ENCODE assay signal across 14 cellular contexts in genomic region chr12:79548525-79548924, GRCh38.
DNase-seq lines count a peak whose midpoint lies in the region; ATAC-seq and TF ChIP-seq lines count a peak whose summit lies in the region.
"Had no signal": no experiment of that assay in that cellular context is flagged by ENCODE, and none has a peak within 500 bp of the region (broad histone marks: within the 10 kb centered on the region; RNA-seq: fewer than 3 reads in every experiment).

No MANE protein-coding gene starts in this region.

- H3K27me3 Mint-ChIP-seq in CD8-positive, alpha-beta memory T cell, result peaks cover 0 to 3% of the 10 kb centered on the region in 2 donors

- BruUV-seq in Panc1 (replicated peaks; lab: Mats Ljungman, UMichigan), result no TSS peak

- no peak for ATAC-seq in Panc1
- ATAC-seq: activated CD8-positive, alpha-beta T cell treated with anti-CD3 and anti-CD28 coated beads, Interleukin-2, amount 10 ng/mL, durations not matched to agents 7 days and 5 days had no signal

- no peaks in the 10 kb centered on the region for H3K79me2 ChIP-seq in osteoblast (ENCODE audit: insufficient read depth, low read length)

- POLR2A ChIA-PET in Panc1 (lab: Charles Lee), result no interaction called here
- POLR2A ChIA-PET in CD8-positive, alpha-beta memory T cell (lab: Charles Lee), result no interaction called here

- intact Hi-C loops in Panc1 (cut with micrococcal nuclease; ENCODE audit: unreplicated experiment), result loop anchor here (5.0 kb wide), 1 partner anchor 126 kb away; no protein-coding TSS in a partner anchor

- H3K4me2 ChIP-seq in osteoblast (ENCODE audit: insufficient read depth, low read length), result no peak overlapping the region

- no peak overlapping the region for H3K27ac Mint-ChIP-seq in CD8-positive, alpha-beta memory T cell
- H3K27ac Mint-ChIP-seq: activated CD8-positive, alpha-beta T cell treated with anti-CD3 and anti-CD28 coated beads, Interleukin-2, amount 10 ng/mL, durations not matched to agents 7 days and 5 days had no signal

- H3K9me3 Mint-ChIP-seq in CD8-positive, alpha-beta memory T cell, result no peaks in the 10 kb centered on the region

- peaks cover 37% of the 10 kb centered on the region for H3K4me1 ChIP-seq in Panc1 (ENCODE audit: control insufficient read depth, insufficient read depth, low read length)
- H3K4me1 ChIP-seq in osteoblast (ENCODE audit: insufficient read depth, low read length), result peaks cover 61% of the 10 kb centered on the region
- no peaks in the 10 kb centered on the region for H3K4me1 ChIP-seq in CD8-positive, alpha-beta memory T cell (ENCODE audit: insufficient read depth, low read length)

- H2AFZ ChIP-seq in osteoblast (ENCODE audit: low read length), result no peak overlapping the region

- CTCF ChIA-PET in Panc1 (lab: Charles Lee), result no interaction called here
- CTCF ChIA-PET in CD8-positive, alpha-beta memory T cell (lab: Charles Lee), result no interaction called here

- no peaks in the 10 kb centered on the region for H3K36me3 Mint-ChIP-seq in CD8-positive, alpha-beta memory T cell

- H3K36me3 ChIP-seq in Panc1 (ENCODE audit: control insufficient read depth, insufficient read depth, low read length) (no peaks in the 10 kb centered on the region), osteoblast (ENCODE audit: insufficient read depth, low read length) (peaks cover 16% of the 10 kb centered on the region)
- H3K36me3 ChIP-seq in CD8-positive, alpha-beta memory T cell (ENCODE audit: insufficient read depth, low read length), result no peaks in the 10 kb centered on the region
- H3K36me3 ChIP-seq: vagina had no signal

- H3K9me3 ChIP-seq in Panc1 (ENCODE audit: control insufficient read depth, insufficient read depth, low read depth, low read length) (no peaks in the 10 kb centered on the region; the same call in 1 of the 2 replicates), osteoblast (ENCODE audit: low read depth, low read length) (no peaks in the 10 kb centered on the region)
- no peaks in the 10 kb centered on the region for H3K9me3 ChIP-seq in CD8-positive, alpha-beta memory T cell (ENCODE audit: low read length)
- H3K9me3 ChIP-seq: vagina had no signal

- H3K4me3 Mint-ChIP-seq in CD8-positive, alpha-beta memory T cell, result no peak overlapping the region
- H3K4me3 Mint-ChIP-seq: activated CD8-positive, alpha-beta T cell treated with anti-CD3 and anti-CD28 coated beads, Interleukin-2, amount 10 ng/mL, durations not matched to agents 7 days and 5 days had no signal

- in situ Hi-C loops in Panc1 (cut with HindIII; ENCODE audit: low pct_unique_long_range_greater_than_20kb, low sequenced_read_pairs), result no loop called here

- H3K4me1 Mint-ChIP-seq in CD8-positive, alpha-beta memory T cell, result no peaks in the 10 kb centered on the region

- H3K4me3 ChIP-seq in Panc1 (ENCODE audit: low read depth in 2 of 2, low read length in 2 of 2), result no peak overlapping the region
- no peak overlapping the region for H3K4me3 ChIP-seq in osteoblast (ENCODE audit: insufficient read depth, low read length)
- H3K4me3 ChIP-seq in CD8-positive, alpha-beta memory T cell (ENCODE audit: low read length), result no peak overlapping the region
- H3K4me3 ChIP-seq: vagina had no signal

- TF ChIP-seq CTCF in 22Rv1 (IDR thresholded peaks at IDR 0.05) (no peak), Panc1 (IDR thresholded peaks at IDR 0.05) (no peak), osteoblast (IDR thresholded peaks at IDR 0.05; ENCODE audit: extremely low read depth, low read depth, low read length) (no peak)

- H3K27ac ChIP-seq in 22Rv1 (peak overlapping the region; percentile 73), Panc1 (ENCODE audit: low read length) (peak overlapping the region; percentile 88), epithelial cell of prostate (peak overlapping the region; percentile 93), osteoblast (ENCODE audit: low read depth, low read length) (peak overlapping the region; percentile 83)
- no peak overlapping the region for H3K27ac ChIP-seq in CD8-positive, alpha-beta memory T cell (ENCODE audit: low read depth, low read length)
- H3K27ac ChIP-seq: vagina had no signal

- no peaks in the 10 kb centered on the region for H3K27me3 ChIP-seq in Panc1 (ENCODE audit: control insufficient read depth, insufficient read depth, low read length)
- no peaks in the 10 kb centered on the region for H3K27me3 ChIP-seq in osteoblast (ENCODE audit: insufficient read depth, low read length)
- no peaks in the 10 kb centered on the region for H3K27me3 ChIP-seq in CD8-positive, alpha-beta memory T cell (ENCODE audit: insufficient read depth, low read length, poor library complexity, severe bottlenecking)
- H3K27me3 ChIP-seq: vagina had no signal

- no peaks in the 10 kb centered on the region for H4K20me1 ChIP-seq in osteoblast (ENCODE audit: insufficient read depth, low read length)

- no peak for DNase-seq in Panc1 (ENCODE audit: low read depth, low spot score)
- no peak for DNase-seq in epithelial cell of prostate (ENCODE audit: low read depth, low spot score)
- DNase-seq in osteoblast (ENCODE audit: insufficient read length, low spot score, missing footprints), result no peak
- no peak for DNase-seq in epidermal melanocyte (ENCODE audit: insufficient read length, low spot score)
- DNase-seq in CD8-positive, alpha-beta memory T cell, result no peak
- no peak for DNase-seq in stimulated activated CD4-positive, alpha-beta T cell treated with anti-CD3 and anti-CD28 coated beads, Interleukin-4, amount 100 ng/mL, for 1 hour
- no peak for DNase-seq in RPMI8226
- DNase-seq: MV-4-11; NCI-H2107; NK-92 treated with Interleukin-12 subunit alpha and Interleukin-12 subunit beta, amount 100 ng/mL, for 24 hours; stimulated activated CD4-positive, alpha-beta T cell treated with anti-CD3 and anti-CD28 coated beads, Interleukin-1b, Interleukin-23, amount 100 ng/mL, for 48 hours had no signal
